In the genomic region with DNA sequence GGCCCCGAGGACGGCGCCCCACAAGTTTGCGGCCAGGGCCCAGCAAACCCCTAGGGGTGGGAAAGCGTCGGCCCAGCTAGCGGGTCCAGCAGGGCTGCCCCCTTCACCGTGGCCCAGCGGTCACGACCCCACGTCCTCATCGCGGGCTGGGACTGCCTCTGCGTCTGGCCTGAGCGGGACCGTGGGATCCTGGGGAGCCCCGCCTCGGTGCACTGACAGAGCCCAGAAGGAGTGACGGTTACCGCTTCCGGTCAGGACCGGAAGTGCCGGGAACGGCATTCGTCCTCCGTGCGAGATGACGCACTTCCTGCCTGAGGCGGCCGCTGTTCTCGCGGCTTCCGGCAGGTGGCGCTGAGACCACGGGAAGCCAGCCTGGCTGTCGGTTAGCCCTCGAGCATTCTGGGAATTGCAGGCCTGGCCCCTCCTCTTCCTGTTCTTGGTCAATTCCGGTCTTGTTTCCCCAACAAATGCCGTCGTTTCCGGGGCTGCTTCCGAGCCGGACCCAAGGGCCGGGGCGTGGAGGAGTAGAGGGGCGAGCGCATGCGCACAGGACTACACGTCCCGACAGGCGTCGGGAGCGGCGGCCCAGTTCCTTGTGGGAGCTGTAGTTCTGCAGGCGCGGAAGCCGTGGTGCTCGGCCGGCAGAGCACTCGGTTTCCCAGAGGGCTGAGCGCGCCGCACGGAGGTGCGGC, we compare ENCODE assay signal across 8 cellular contexts. TPM values are rescaled to one million over a fixed set of nuclear protein-coding genes. Genes with fewer than 3 reads are reported as not detected.
DNase-seq lines count a peak whose midpoint lies in the region; ATAC-seq, FAIRE-seq and TF ChIP-seq lines count a peak whose summit lies in the region.

TSSC4 (plus strand) TSS at position 682 of the 692 bp plus-strand sequence. CDS start 1,884 bp downstream, outside the sequence.

- 0 out of 2 replicates have a peak, but pooled peaks cover 5% of the 10 kb centered on the region for H3K36me3 ChIP-seq in ACC112 (ENCODE audit: insufficient read depth, low read length)
- H3K36me3 ChIP-seq in mammary epithelial cell (ENCODE audit: insufficient read depth, low read length), result peaks cover 2% of the 10 kb centered on the region
- H3K36me3 ChIP-seq in iPS-20b (ENCODE audit: insufficient read depth, low read depth, low read length), result peaks cover 33% of the 10 kb centered on the region
- peaks cover 6 to 17% of the 10 kb centered on the region in 2 donors for H3K36me3 ChIP-seq in small intestine (ENCODE audit: control insufficient read depth in 2 of 2, insufficient read depth in 2 of 2, low read length in 2 of 2)

- CTCF ChIA-PET in mammary epithelial cell (lab: Charles Lee; ENCODE audit: low non-redundant PET), result interaction anchor here (0.6 to 0.7 kb wide), 4 partner anchors 19 to 534 kb away, joined by 3 to 17 read pairs (median 4); partner anchors contain the start of gene CD81

- peak within 1 kb of the TSS; percentile 98 for H3K4me3 ChIP-seq in ACC112 (ENCODE audit: low read depth, low read length)
- peak within 1 kb of the TSS; percentile 89 to 92 (median 92) for H3K4me3 ChIP-seq in mammary epithelial cell (replicated peaks in 1 of 3; ENCODE audit: insufficient read depth in 1 of 3, low read depth in 2 of 3, low read length in 3 of 3)
- H3K4me3 ChIP-seq in iPS-20b (ENCODE audit: low read length), result peak within 1 kb of the TSS; percentile 99
- peak within 1 kb of the TSS; percentile 87 to 94 for H3K4me3 ChIP-seq in small intestine (ENCODE audit: low read depth in 1 of 2, low read length in 2 of 2)

- BruUV-seq in mammary epithelial cell (replicated peaks; lab: Mats Ljungman, UMichigan), result no TSS peak

- dilution Hi-C loops in mammary epithelial cell (cut with HindIII; ENCODE audit: low sequenced_read_pairs), result no loop called here

- ATAC-seq in GM18867 (IDR thresholded peaks at IDR 0.05; ENCODE audit: unreplicated experiment) (peak; percentile 79), HG03108 (IDR thresholded peaks at IDR 0.05; ENCODE audit: unreplicated experiment) (peak; percentile 75)

- H3K27ac ChIP-seq in ACC112 (ENCODE audit: low read depth, low read length) (peak within 1 kb of the TSS; percentile 94), VCaP (peak within 1 kb of the TSS; percentile 94), mammary epithelial cell (ENCODE audit: insufficient read depth, low read depth, low read length) (peak within 1 kb of the TSS; percentile 82), iPS-20b (ENCODE audit: low read length) (peak within 1 kb of the TSS; percentile 52), small intestine (ENCODE audit: low read depth in 1 of 2, low read length in 1 of 2) (peak within 1 kb of the TSS; percentile 95 to 99)

- peak; percentile 100 for DNase-seq in NCI-H2196 (lab: John Stamatoyannopoulos, UW; ENCODE audit: unreplicated experiment)
- peak; percentile 100 for DNase-seq in mammary epithelial cell
- peak; percentile 100 for DNase-seq in small intestine

- peak within 1 kb of the TSS; percentile 95 for H3K9ac ChIP-seq in mammary epithelial cell (ENCODE audit: insufficient read depth, low read length)
- H3K9ac ChIP-seq in iPS-20b (ENCODE audit: low read depth, low read length), result peak within 1 kb of the TSS; percentile 99

- H4K20me1 ChIP-seq in mammary epithelial cell (ENCODE audit: insufficient read depth, low read length), result no peaks in the 10 kb centered on the region

- H3K4me1 ChIP-seq in ACC112 (ENCODE audit: control insufficient read depth, insufficient read depth, low read length, unreplicated experiment) (peaks cover 19% of the 10 kb centered on the region), mammary epithelial cell (ENCODE audit: insufficient read depth, low read length) (peaks cover 22% of the 10 kb centered on the region), iPS-20b (ENCODE audit: insufficient read depth, low read length) (no peaks in the 10 kb centered on the region; the same call in 1 of the 2 replicates), small intestine (ENCODE audit: control insufficient read depth in 2 of 2, insufficient read depth in 1 of 2, low read depth in 1 of 2, low read length in 1 of 2) (peaks cover 2 to 3% of the 10 kb centered on the region in 2 donors)

- H3K9me3 ChIP-seq in mammary epithelial cell (replicated peaks; ENCODE audit: insufficient read depth, low read length), result no peaks in the 10 kb centered on the region
- H3K9me3 ChIP-seq in iPS-20b (ENCODE audit: insufficient read depth, low read depth, low read length), result no peaks in the 10 kb centered on the region
- H3K9me3 ChIP-seq in small intestine (ENCODE audit: control insufficient read depth, low read depth), result no peaks in the 10 kb centered on the region

- WGBS in mammary epithelial cell (ENCODE audit: low coverage, missing lambda C conversion rate), result under 1% methylated on average over 21 of the region's 65 CpGs
- WGBS in small intestine, 3 donors, result 0% methylated on average over 52 to 65 of the region's 65 CpGs

- in situ Hi-C loops in mammary epithelial cell (cut with MboI; ENCODE audit: low sequenced_read_pairs in 2 of 2), result loop anchor here in 1 of 2 donors (25.0 kb wide), 1 partner anchor 88 kb away; the partner anchor contains the start of genes C11orf21 and TSPAN32

- H3K79me2 ChIP-seq in ACC112 (ENCODE audit: control insufficient read depth, insufficient read depth, low read length, unreplicated experiment), result peaks cover 20% of the 10 kb centered on the region
- peaks cover 38% of the 10 kb centered on the region for H3K79me2 ChIP-seq in mammary epithelial cell (ENCODE audit: insufficient read depth, low read length)

- intact Hi-C loops in mammary epithelial cell (cut with micrococcal nuclease), result loop anchor here (1.0 to 5.0 kb wide), 5 partner anchors 15 to 223 kb away; no protein-coding TSS in a partner anchor

- H2AFZ ChIP-seq in ACC112 (ENCODE audit: low read length, unreplicated experiment), result peak within 1 kb of the TSS; percentile 40
- peak within 1 kb of the TSS; percentile 89 for H2AFZ ChIP-seq in mammary epithelial cell (ENCODE audit: low read depth, low read length)

- peak; percentile 98 for TF ChIP-seq CTCF in VCaP (conservative IDR thresholded peaks at IDR 0.05)
- peak; percentile 97 to 99 for TF ChIP-seq CTCF in mammary epithelial cell (conservative IDR thresholded peaks at IDR 0.05 in 1 of 2, IDR thresholded peaks at IDR 0.05 in 1 of 2; ENCODE audit: extremely low read depth in 1 of 2, insufficient read depth in 1 of 2, low read depth in 1 of 2, low read length in 2 of 2)

- peak within 1 kb of the TSS; percentile 99 for H3K4me2 ChIP-seq in mammary epithelial cell (ENCODE audit: insufficient read depth, low read depth, low read length)

- H3K27me3 ChIP-seq in ACC112 (ENCODE audit: insufficient read depth, low read length), result no peaks in the 10 kb centered on the region
- no peaks in the 10 kb centered on the region for H3K27me3 ChIP-seq in mammary epithelial cell (ENCODE audit: insufficient read depth, low read length)
- H3K27me3 ChIP-seq in iPS-20b (ENCODE audit: insufficient read depth, low read length), result no peaks in the 10 kb centered on the region
- no peaks in the 10 kb centered on the region for H3K27me3 ChIP-seq in small intestine (ENCODE audit: control insufficient read depth in 2 of 2, insufficient read depth in 2 of 2, low read length in 2 of 2)

- FAIRE-seq in small intestine (lab: Jason Lieb, UNC), result peak; percentile 81

RNA-seq across cellular contexts. Expression of gene TSSC4, which starts in this region (rescaled TPM):
- 10 to 100 TPM; 38.3 to 49.9 TPM for total RNA-seq in mammary epithelial cell
- polyA plus RNA-seq in mammary epithelial cell (23.4 TPM), small intestine (100 to 1,000 TPM in 1 of 3 donors, 10 to 100 TPM in 2; 49.2 to 113 (median 77.4) TPM)
- polyA minus RNA-seq in mammary epithelial cell, result 5.9 TPM

Comparison
In these comparisons a context has a peak if more than half of its experiments do, and no peak if none do; other contexts are left out.
1. Peak in every context shown above with its lines: DNase-seq, ATAC-seq, H3K4me3 ChIP-seq and H3K27ac ChIP-seq.